Comparison of ENCODE assay signal across 8 cellular contexts in genomic region chr16:46789499-46790414, GRCh38. TPM values are rescaled to one million over a fixed set of nuclear protein-coding genes. Genes with fewer than 3 reads are reported as not detected.
A peak's percentile ranks its signal among the peaks of the same experiment; 100 is the strongest.
DNase-seq lines count a peak whose midpoint lies in the region; ATAC-seq, FAIRE-seq and TF ChIP-seq lines count a peak whose summit lies in the region.

No MANE protein-coding gene starts in this region.

- peak; percentile 83 for DNase-seq in GM10266 (ENCODE audit: extremely low spot score)
- peak; percentile 65 for DNase-seq in HCEC 1CT
- DNase-seq in NCI-H1105 treated with DMSO at 0.1 percent for 48 hours (lab: John Stamatoyannopoulos, UW) = peak; percentile 43
- DNase-seq in activated CD4-positive, alpha-beta T cell treated with anti-CD3 and anti-CD28 coated beads for 48 hours = peak; percentile 83
- DNase-seq in left lobe of liver (ENCODE audit: low spot score) = peak; percentile 84
- DNase-seq in stimulated activated CD4-positive, alpha-beta T cell treated with anti-CD3 and anti-CD28 coated beads, Interleukin-2, amount 100 ng/mL, for 24 hours = peak; percentile 75 to 77
- DNase-seq in urothelium cell line (ENCODE audit: low spot score) = no peak

- FAIRE-seq in urothelium cell line (lab: Jason Lieb, UNC) = no peak

- TF ChIP-seq CTCF in GM10266 (IDR thresholded peaks at IDR 0.05; ENCODE audit: control insufficient read depth, insufficient read depth, low read depth, missing control alignments) = no peak

- peak overlapping the region; percentile 2 for H3K27ac ChIP-seq in cingulate gyrus (ENCODE audit: low read depth, low read length)

- ATAC-seq in left lobe of liver = peak; percentile 98

RNA-seq across cellular contexts. Expression of gene C16orf87, which starts 41.2 kb away (rescaled TPM):
- 5.2 TPM for total RNA-seq in left lobe of liver

RNA-seq across cellular contexts. Expression of gene MYLK3, which starts 41.6 kb away (rescaled TPM):
- 0.08 TPM for total RNA-seq in left lobe of liver
